9 cellular contexts compared by ENCODE assay signal in the genomic region with DNA sequence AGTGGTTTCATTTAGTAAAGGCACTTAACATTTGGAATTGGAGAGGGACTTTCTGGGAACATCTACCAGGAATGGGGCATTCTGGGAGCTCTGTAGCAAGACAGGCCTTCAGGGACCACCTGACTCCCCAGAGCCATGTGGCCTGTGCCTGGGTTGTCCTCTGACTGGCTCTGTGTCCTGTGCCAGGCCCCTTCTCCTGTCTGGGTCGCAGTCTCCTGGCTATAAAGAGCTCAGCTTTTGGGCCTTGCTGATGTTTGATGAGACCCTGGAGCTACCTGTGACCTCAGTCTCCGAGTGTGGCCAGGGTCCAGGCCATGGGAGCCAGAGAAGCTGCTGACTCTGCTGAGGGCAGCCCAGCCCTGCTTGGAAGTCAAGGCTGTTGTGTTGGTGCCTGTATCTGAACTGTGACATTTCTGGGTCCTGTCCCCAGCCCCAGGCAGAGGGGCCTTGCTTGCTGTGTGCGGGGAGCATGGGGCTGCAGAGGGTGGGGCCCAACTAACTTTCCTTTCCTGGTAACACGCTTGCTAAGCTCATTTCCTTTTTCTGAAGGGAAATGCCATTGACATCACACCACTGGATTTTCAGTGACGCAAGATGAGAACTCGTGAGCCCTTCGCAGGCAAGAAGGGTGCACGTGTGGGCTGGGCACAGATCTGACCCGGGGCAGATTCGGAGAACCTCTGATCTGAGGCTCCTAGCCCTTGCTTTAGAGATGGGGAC. TPM values are rescaled to one million over a fixed set of nuclear protein-coding genes. Genes with fewer than 3 reads are reported as not detected.
A peak's percentile ranks its signal among the peaks of the same experiment; 100 is the strongest.
DNase-seq lines count a peak whose midpoint lies in the region; ATAC-seq and TF ChIP-seq lines count a peak whose summit lies in the region.
"Had no signal": no experiment of that assay in that cellular context is flagged by ENCODE, and none has a peak within 500 bp of the region (broad histone marks: within the 10 kb centered on the region; RNA-seq: fewer than 3 reads in every experiment).

No MANE protein-coding gene starts in this region.

- H3K4me3 ChIP-seq in left ventricle myocardium inferior = peak overlapping the region; percentile 31

- TF ChIP-seq CTCF in left ventricle myocardium inferior (IDR thresholded peaks at IDR 0.05; ENCODE audit: borderline replicate concordance) (no peak), MCF 10A (IDR thresholded peaks at IDR 0.05; ENCODE audit: unreplicated experiment) (no peak)

- H3K36me3 Mint-ChIP-seq in activated T-cell treated with anti-CD3 and anti-CD28 coated beads, Interleukin-2, amount 50 U/mL, for 72 hours (ENCODE audit: insufficient read depth in 2 of 2) = peaks cover 9 to 19% of the 10 kb centered on the region in 2 donors
- no peaks in the 10 kb centered on the region for H3K36me3 Mint-ChIP-seq in MCF 10A (ENCODE audit: insufficient read depth, unreplicated experiment)

- no peaks in the 10 kb centered on the region for H3K27me3 ChIP-seq in left ventricle myocardium inferior (ENCODE audit: low read depth)

- POLR2A ChIA-PET in MCF 10A (lab: Yijun Ruan, JAX) = no interaction called here

- no peaks in the 10 kb centered on the region for H3K36me3 ChIP-seq in left ventricle myocardium inferior

- intact Hi-C loops in left ventricle myocardium inferior (cut with micrococcal nuclease) (no loop called here), MCF 10A (cut with micrococcal nuclease) (no loop called here)

- in situ Hi-C loops in KBM-7 (cut with MboI; ENCODE audit: low pct_unique_long_range_greater_than_20kb, low sequenced_read_pairs) = no loop called here

- H3K9me3 ChIP-seq in left ventricle myocardium inferior (replicated peaks) = peaks cover 12% of the 10 kb centered on the region

- H3K27ac Mint-ChIP-seq in activated T-cell treated with anti-CD3 and anti-CD28 coated beads, Interleukin-2, amount 50 U/mL, for 72 hours = peak overlapping the region; percentile 79
- no peak overlapping the region for H3K27ac Mint-ChIP-seq in MCF 10A (ENCODE audit: low read depth, unreplicated experiment)

- H3K27me3 Mint-ChIP-seq in activated T-cell treated with anti-CD3 and anti-CD28 coated beads, Interleukin-2, amount 50 U/mL, for 72 hours (ENCODE audit: low read depth) = no peaks in the 10 kb centered on the region
- no peaks in the 10 kb centered on the region for H3K27me3 Mint-ChIP-seq in MCF 10A (ENCODE audit: insufficient read depth, unreplicated experiment)

- H3K4me1 Mint-ChIP-seq in activated T-cell treated with anti-CD3 and anti-CD28 coated beads, Interleukin-2, amount 50 U/mL, for 72 hours (ENCODE audit: low read depth) = peaks cover 49% of the 10 kb centered on the region
- H3K4me1 Mint-ChIP-seq in MCF 10A (ENCODE audit: insufficient read depth, unreplicated experiment) = no peaks in the 10 kb centered on the region
- H3K4me1 Mint-ChIP-seq: nephron had no signal

- peak overlapping the region; percentile 27 to 62 for H3K4me3 Mint-ChIP-seq in activated T-cell treated with anti-CD3 and anti-CD28 coated beads, Interleukin-2, amount 50 U/mL, for 72 hours
- no peak overlapping the region for H3K4me3 Mint-ChIP-seq in MCF 10A (ENCODE audit: unreplicated experiment)
- H3K4me3 Mint-ChIP-seq: nephron had no signal

- peaks cover 40% of the 10 kb centered on the region for H3K4me1 ChIP-seq in left ventricle myocardium inferior

- peaks cover 8 to 11% of the 10 kb centered on the region in 2 donors for H3K9me3 Mint-ChIP-seq in activated T-cell treated with anti-CD3 and anti-CD28 coated beads, Interleukin-2, amount 50 U/mL, for 72 hours
- H3K9me3 Mint-ChIP-seq in MCF 10A (ENCODE audit: unreplicated experiment) = peaks cover 9% of the 10 kb centered on the region

- BruUV-seq in MCF 10A (replicated peaks; lab: Mats Ljungman, UMichigan) = no TSS peak

- peak; percentile 52 to 61 for ATAC-seq in activated T-cell treated with anti-CD3 and anti-CD28 coated beads, Interleukin-2, amount 50 U/mL, for 72 hours (replicated peaks in 1 of 2)
- no peak for ATAC-seq in GM18873 (IDR thresholded peaks at IDR 0.05; ENCODE audit: low FRiP score, unreplicated experiment)

- peak overlapping the region; percentile 92 for H3K27ac ChIP-seq in left ventricle myocardium inferior (replicated peaks)

- CTCF ChIA-PET in MCF 10A (lab: Yijun Ruan, JAX) = interaction anchor here (0.5 to 0.6 kb wide), 2 partner anchors 108 to 768 kb away, joined by 3 to 4 read pairs; no protein-coding TSS in a partner anchor

- peak; percentile 53 for DNase-seq in KBM-7
- DNase-seq in activated T-cell treated with anti-CD3 and anti-CD28 coated beads, Interleukin-2, amount 50 U/mL, for 72 hours = peak; percentile 51 to 56
- peak; percentile 38 for DNase-seq in left ventricle myocardium inferior
- DNase-seq in stimulated activated CD4-positive, alpha-beta T cell treated with anti-CD3 and anti-CD28 coated beads, Interleukin-1b, Interleukin-23, amount 100 ng/mL, for 48 hours = peak; percentile 46
- no peak for DNase-seq in SW 1271 (lab: John Stamatoyannopoulos, UW)
- no peak for DNase-seq in hippocampal formation (lab: John Stamatoyannopoulos, UW)
- no peak for DNase-seq in MCF 10A (ENCODE audit: unreplicated experiment)

RNA-seq across cellular contexts. Expression of a gene that starts 41.3 kb away (rescaled TPM):
- total RNA-seq in activated T-cell treated with anti-CD3 and anti-CD28 coated beads, Interleukin-2, amount 50 U/mL, for 72 hours = 10 to 100 TPM; 12.5 to 16.4 TPM
- total RNA-seq in left ventricle myocardium inferior (35.1 TPM), MCF 10A (2022) (not detected in 2 replicates)

Comparison
In these comparisons a context has a peak if more than half of its experiments do, and no peak if none do; other contexts are left out.
1. DNase-seq: peak in KBM-7 (single experiment), activated T-cell treated with anti-CD3 and anti-CD28 coated beads, Interleukin-2, amount 50 U/mL, for 72 hours (2 of 2), left ventricle myocardium inferior (single experiment) and stimulated activated CD4-positive, alpha-beta T cell treated with anti-CD3 and anti-CD28 coated beads, Interleukin-1b, Interleukin-23, amount 100 ng/mL, for 48 hours (single experiment); none in SW 1271 (0 of 2), hippocampal formation (0 of 2) and MCF 10A (single experiment).
2. RNA of a gene that starts 41.3 kb away (total RNA-seq): 35.1 TPM in left ventricle myocardium inferior (single experiment) and 12.5 to 16.4 TPM in activated T-cell treated with anti-CD3 and anti-CD28 coated beads, Interleukin-2, amount 50 U/mL, for 72 hours; not detected in MCF 10A; every median in the first group is over 10 times any median in the second.